Comparison of ENCODE assay signal across 23 cellular contexts in genomic region chr20:50734730-50735679, GRCh38. TPM values are rescaled to one million over a fixed set of nuclear protein-coding genes. Genes with fewer than 3 reads are reported as not detected.
DNase-seq lines count a peak whose midpoint lies in the region; ATAC-seq and TF ChIP-seq lines count a peak whose summit lies in the region.
"Had no signal": no experiment of that assay in that cellular context is flagged by ENCODE, and none has a peak within 500 bp of the region (broad histone marks: within the 10 kb centered on the region; RNA-seq: fewer than 3 reads in every experiment).

No MANE protein-coding gene starts in this region.

- intact Hi-C loops in activated naive CD4-positive, alpha-beta T cell treated with anti-CD3 and anti-CD28 coated beads for 36 hours (cut with micrococcal nuclease) = loop anchor here (5.0 to 10.0 kb wide), 4 partner anchors 243 to 747 kb away; partner anchors contain the start of genes CEBPB and UBE2V1

- no peak for ATAC-seq in activated T-helper 17 cell treated with anti-CD3 and anti-CD28 coated beads, Interleukin-2, amount 50 U/mL, for 72 hours (replicated peaks)
- no peak for ATAC-seq in GM21528 (IDR thresholded peaks at IDR 0.05; ENCODE audit: low FRiP score, unreplicated experiment)
- ATAC-seq: activated CD8-positive, alpha-beta T cell treated with anti-CD3 and anti-CD28 coated beads for 36 hours; esophagus mucosa; left colon had no signal

- H3K27me3 Mint-ChIP-seq in activated naive CD4-positive, alpha-beta T cell treated with anti-CD3 and anti-CD28 coated beads, Interleukin-2, amount 50 U/mL, for 24 hours = no peaks in the 10 kb centered on the region
- no peaks in the 10 kb centered on the region for H3K27me3 Mint-ChIP-seq in activated naive CD4-positive, alpha-beta T cell treated with anti-CD3 and anti-CD28 coated beads for 36 hours (ENCODE audit: low read depth)
- no peaks in the 10 kb centered on the region for H3K27me3 Mint-ChIP-seq in activated T-helper 17 cell treated with anti-CD3 and anti-CD28 coated beads, Interleukin-2, amount 50 U/mL, for 72 hours
- H3K27me3 Mint-ChIP-seq: activated CD8-positive, alpha-beta T cell treated with anti-CD3 and anti-CD28 coated beads for 36 hours; activated T-cell treated with anti-CD3 and anti-CD28 coated beads, Interleukin-2, amount 50 U/mL, for 24 hours; stimulated activated naive CD8-positive, alpha-beta T cell treated with anti-CD3 and anti-CD28 coated beads, Interleukin-15, Interleukin-2, amounts not matched to agents 100 ng/mL and 50 ng/mL, for 24 hours had no signal

- no peak overlapping the region for H3K4me3 Mint-ChIP-seq in activated naive CD4-positive, alpha-beta T cell treated with anti-CD3 and anti-CD28 coated beads, Interleukin-2, amount 50 U/mL, for 24 hours
- no peak overlapping the region for H3K4me3 Mint-ChIP-seq in activated naive CD4-positive, alpha-beta T cell treated with anti-CD3 and anti-CD28 coated beads for 36 hours
- H3K4me3 Mint-ChIP-seq in activated T-helper 17 cell treated with anti-CD3 and anti-CD28 coated beads, Interleukin-2, amount 50 U/mL, for 72 hours = no peak overlapping the region
- H3K4me3 Mint-ChIP-seq: activated CD8-positive, alpha-beta T cell treated with anti-CD3 and anti-CD28 coated beads for 36 hours; activated T-cell treated with anti-CD3 and anti-CD28 coated beads, Interleukin-2, amount 50 U/mL, for 24 hours; stimulated activated naive CD8-positive, alpha-beta T cell treated with anti-CD3 and anti-CD28 coated beads, Interleukin-15, Interleukin-2, amounts not matched to agents 100 ng/mL and 50 ng/mL, for 24 hours had no signal

- H3K36me3 ChIP-seq in kidney epithelial cell (ENCODE audit: control insufficient read depth, insufficient read depth, low read length) (no peaks in the 10 kb centered on the region), MG63 (no peaks in the 10 kb centered on the region)
- H3K36me3 ChIP-seq: Peyer's patch had no signal

- no peaks in the 10 kb centered on the region for H3K9me3 ChIP-seq in MG63
- H3K9me3 ChIP-seq: BLaER1 had no signal

- no peaks in the 10 kb centered on the region for H3K9me3 Mint-ChIP-seq in activated naive CD4-positive, alpha-beta T cell treated with anti-CD3 and anti-CD28 coated beads, Interleukin-2, amount 50 U/mL, for 24 hours
- no peaks in the 10 kb centered on the region for H3K9me3 Mint-ChIP-seq in activated naive CD4-positive, alpha-beta T cell treated with anti-CD3 and anti-CD28 coated beads for 36 hours
- no peaks in the 10 kb centered on the region for H3K9me3 Mint-ChIP-seq in activated T-helper 17 cell treated with anti-CD3 and anti-CD28 coated beads, Interleukin-2, amount 50 U/mL, for 72 hours
- H3K9me3 Mint-ChIP-seq: activated CD8-positive, alpha-beta T cell treated with anti-CD3 and anti-CD28 coated beads for 36 hours; activated T-cell treated with anti-CD3 and anti-CD28 coated beads, Interleukin-2, amount 50 U/mL, for 24 hours; stimulated activated naive CD8-positive, alpha-beta T cell treated with anti-CD3 and anti-CD28 coated beads, Interleukin-15, Interleukin-2, amounts not matched to agents 100 ng/mL and 50 ng/mL, for 24 hours had no signal

- no peak for TF ChIP-seq CTCF in kidney epithelial cell (IDR thresholded peaks at IDR 0.05; ENCODE audit: insufficient read depth, low read length, poor library complexity, severe bottlenecking)

- peak overlapping the region; percentile 51 for H3K27ac Mint-ChIP-seq in activated naive CD4-positive, alpha-beta T cell treated with anti-CD3 and anti-CD28 coated beads, Interleukin-2, amount 50 U/mL, for 24 hours
- no peak overlapping the region for H3K27ac Mint-ChIP-seq in activated naive CD4-positive, alpha-beta T cell treated with anti-CD3 and anti-CD28 coated beads for 36 hours
- peak overlapping the region; percentile 58 for H3K27ac Mint-ChIP-seq in activated T-helper 17 cell treated with anti-CD3 and anti-CD28 coated beads, Interleukin-2, amount 50 U/mL, for 72 hours
- H3K27ac Mint-ChIP-seq: activated CD8-positive, alpha-beta T cell treated with anti-CD3 and anti-CD28 coated beads for 36 hours; activated T-cell treated with anti-CD3 and anti-CD28 coated beads, Interleukin-2, amount 50 U/mL, for 24 hours; stimulated activated naive CD8-positive, alpha-beta T cell treated with anti-CD3 and anti-CD28 coated beads, Interleukin-15, Interleukin-2, amounts not matched to agents 100 ng/mL and 50 ng/mL, for 24 hours had no signal

- CTCF ChIA-PET in activated naive CD4-positive, alpha-beta T cell treated with anti-CD3 and anti-CD28 coated beads for 36 hours (lab: Charles Lee) = interaction anchor here (0.6 to 1.2 kb wide), 3 partner anchors 15 to 194 kb away, joined by 3 to 4 read pairs (median 3); no protein-coding TSS in a partner anchor

- peaks cover 5% of the 10 kb centered on the region for H3K36me3 Mint-ChIP-seq in activated naive CD4-positive, alpha-beta T cell treated with anti-CD3 and anti-CD28 coated beads, Interleukin-2, amount 50 U/mL, for 24 hours
- H3K36me3 Mint-ChIP-seq in activated naive CD4-positive, alpha-beta T cell treated with anti-CD3 and anti-CD28 coated beads for 36 hours (ENCODE audit: low read depth) = peaks cover 8% of the 10 kb centered on the region
- peaks cover 29% of the 10 kb centered on the region for H3K36me3 Mint-ChIP-seq in activated T-helper 17 cell treated with anti-CD3 and anti-CD28 coated beads, Interleukin-2, amount 50 U/mL, for 72 hours (ENCODE audit: low read depth)

- H3K4me3 ChIP-seq in kidney epithelial cell (ENCODE audit: low read depth, low read length) (peak overlapping the region; percentile 78), MG63 (no peak overlapping the region)
- H3K4me3 ChIP-seq: BLaER1, dorsolateral prefrontal cortex, Peyer's patch had no signal

- H3K27me3 ChIP-seq in kidney epithelial cell (ENCODE audit: control insufficient read depth, insufficient read depth, low read length) = no peaks in the 10 kb centered on the region
- H3K27me3 ChIP-seq in MG63 = no peaks in the 10 kb centered on the region
- H3K27me3 ChIP-seq: BLaER1, dorsolateral prefrontal cortex, Peyer's patch had no signal

- no peak for DNase-seq in activated naive CD4-positive, alpha-beta T cell treated with anti-CD3 and anti-CD28 coated beads for 36 hours
- DNase-seq in kidney epithelial cell (ENCODE audit: low read depth) (no peak), ureter (ENCODE audit: low spot score) (peak; percentile 31), MG63 (no peak), germinal center (ENCODE audit: low spot score) (no peak)
- DNase-seq: activated CD8-positive, alpha-beta T cell treated with anti-CD3 and anti-CD28 coated beads for 36 hours; activated naive CD4-positive, alpha-beta T cell treated with Interleukin-2 at 50 U/mL for 16 hours; activated T-cell treated with anti-CD3 and anti-CD28 coated beads, Interleukin-2, amount 50 U/mL, for 24 hours; aorta; caudate nucleus; dorsolateral prefrontal cortex; left colon; MV-4-11; NCI-H187 treated with DMSO at 0.1 percent for 48 hours; Peyer's patch; stimulated activated CD4-positive, alpha-beta T cell treated with anti-CD3 and anti-CD28 coated beads, Interleukin-4, amount 100 ng/mL, for 1 hour had no signal

- peaks cover 49% of the 10 kb centered on the region for H3K4me1 Mint-ChIP-seq in activated naive CD4-positive, alpha-beta T cell treated with anti-CD3 and anti-CD28 coated beads, Interleukin-2, amount 50 U/mL, for 24 hours
- peaks cover 37% of the 10 kb centered on the region for H3K4me1 Mint-ChIP-seq in activated naive CD4-positive, alpha-beta T cell treated with anti-CD3 and anti-CD28 coated beads for 36 hours (ENCODE audit: low read depth)
- H3K4me1 Mint-ChIP-seq in activated T-helper 17 cell treated with anti-CD3 and anti-CD28 coated beads, Interleukin-2, amount 50 U/mL, for 72 hours = peaks cover 19% of the 10 kb centered on the region

RNA-seq across cellular contexts. Expression of gene PARD6B, which starts 3.6 kb away (rescaled TPM):
- 1 to 10 TPM; 3.3 to 3.9 TPM for total RNA-seq in activated naive CD4-positive, alpha-beta T cell treated with anti-CD3 and anti-CD28 coated beads for 36 hours
- 1 to 10 TPM; 3.2 to 7.8 TPM for total RNA-seq in activated T-helper 17 cell treated with anti-CD3 and anti-CD28 coated beads, Interleukin-2, amount 50 U/mL, for 72 hours
- total RNA-seq in kidney epithelial cell (23.7 and 24.0 TPM in 2 replicates), ureter (27.0 TPM)
- 2.0 and 2.4 TPM in 2 replicates for total RNA-seq in MG63 (2014; rRNA removed; shearing (Covaris generic); ENCODE audit: low replicate concordance)

RNA-seq across cellular contexts. Expression of gene RIPOR3, which starts 43.7 kb away (rescaled TPM):
- not detected for total RNA-seq in activated naive CD4-positive, alpha-beta T cell treated with anti-CD3 and anti-CD28 coated beads for 36 hours
- total RNA-seq in activated T-helper 17 cell treated with anti-CD3 and anti-CD28 coated beads, Interleukin-2, amount 50 U/mL, for 72 hours = not detected
- 0.08 and 0.41 TPM in 2 replicates for total RNA-seq in kidney epithelial cell
- 5.0 TPM for total RNA-seq in ureter
- total RNA-seq in MG63 (2014; rRNA removed; shearing (Covaris generic); ENCODE audit: low replicate concordance) = 0.07 TPM in 1 of 2 replicates, not detected in the other
- total RNA-seq: activated CD8-positive, alpha-beta T cell treated with anti-CD3 and anti-CD28 coated beads for 36 hours; T-helper 2 cell treated with Interferon-gamma antibody and Interleukin-4, amounts not matched to agents 100 ng/mL and 5 ng/mL, for 36 hours had no signal

RNA-seq across cellular contexts. Expression of gene BCAS4, which starts 59.9 kb away (rescaled TPM):
- total RNA-seq in activated naive CD4-positive, alpha-beta T cell treated with anti-CD3 and anti-CD28 coated beads for 36 hours = 10 to 100 TPM; 15.7 to 16.6 TPM
- 1 to 10 TPM; 3.8 to 9.7 TPM for total RNA-seq in activated T-helper 17 cell treated with anti-CD3 and anti-CD28 coated beads, Interleukin-2, amount 50 U/mL, for 72 hours
- total RNA-seq in kidney epithelial cell (24.7 and 28.0 TPM in 2 replicates), ureter (12.2 TPM)
- 13.1 and 23.4 TPM in 2 replicates for total RNA-seq in MG63 (2014; rRNA removed; shearing (Covaris generic); ENCODE audit: low replicate concordance)
